In the genomic region with DNA sequence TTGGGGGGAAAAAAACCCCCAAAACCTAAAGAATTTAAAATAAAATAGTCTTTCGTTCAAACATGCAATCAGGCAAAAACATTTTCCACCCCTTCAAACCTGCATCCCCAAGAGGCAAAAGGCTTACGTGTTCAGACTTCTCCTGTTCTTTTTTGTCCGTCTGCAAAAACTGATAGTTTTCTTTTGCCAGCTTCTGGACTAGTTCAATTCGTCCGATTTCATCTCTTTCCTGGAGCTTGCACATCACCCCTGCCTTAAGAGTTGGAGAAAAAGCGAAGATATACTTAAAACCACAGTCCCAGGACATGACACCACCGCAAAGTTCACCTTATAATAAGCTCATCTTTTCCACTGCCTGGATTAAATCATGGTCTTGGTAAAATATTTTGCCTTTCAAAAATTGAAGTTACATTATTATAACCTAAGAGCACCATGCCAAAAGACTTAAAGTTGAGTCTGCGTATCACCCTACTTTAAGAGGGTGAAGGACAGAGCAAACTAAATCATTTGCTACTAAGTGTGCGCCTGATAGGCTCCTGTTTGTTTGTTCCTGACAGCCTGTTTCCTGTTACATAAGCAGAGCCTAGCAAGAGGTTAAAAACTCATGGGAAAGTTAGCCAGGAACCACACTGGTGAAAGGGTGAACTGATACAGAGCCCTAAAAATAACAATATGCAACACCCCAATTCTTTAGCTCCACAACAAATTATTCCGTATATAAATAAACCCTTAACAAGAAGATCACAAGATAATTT, we compare ENCODE assay signal across 13 cellular contexts.
A peak's percentile ranks its signal among the peaks of the same experiment; 100 is the strongest.
DNase-seq lines count a peak whose midpoint lies in the region; ATAC-seq and TF ChIP-seq lines count a peak whose summit lies in the region.
"Had no signal": no experiment of that assay in that cellular context is flagged by ENCODE, and none has a peak within 500 bp of the region (broad histone marks: within the 10 kb centered on the region; RNA-seq: fewer than 3 reads in every experiment).

No MANE protein-coding gene starts in this region.

- intact Hi-C loops in psoas muscle (cut with DNase I) (no loop called here), vagina (cut with DNase I) (no loop called here)
- intact Hi-C loops in activated CD8-positive, alpha-beta T cell treated with anti-CD3 and anti-CD28 coated beads for 36 hours (cut with micrococcal nuclease) = no loop called here

- H3K4me1 ChIP-seq in right atrium auricular region (peaks cover 0 to 37% of the 10 kb centered on the region in 2 donors), psoas muscle (no peaks in the 10 kb centered on the region), vagina (peaks cover 6% of the 10 kb centered on the region)

- POLR2A ChIA-PET in activated CD8-positive, alpha-beta T cell treated with anti-CD3 and anti-CD28 coated beads for 36 hours (lab: Charles Lee) = no interaction called here

- H3K4me3 ChIP-seq in coronary artery = peak overlapping the region; percentile 73
- H3K4me3 ChIP-seq in right atrium auricular region = peak overlapping the region; percentile 38 to 43
- H3K4me3 ChIP-seq in psoas muscle = peak overlapping the region; percentile 56
- H3K4me3 ChIP-seq in vagina = peak overlapping the region in 1 of 2 donors; percentile 33
- H3K4me3 ChIP-seq: BLaER1 had no signal

- peaks cover 4% of the 10 kb centered on the region for H3K27me3 Mint-ChIP-seq in activated CD8-positive, alpha-beta T cell treated with anti-CD3 and anti-CD28 coated beads for 36 hours
- peaks cover 8% of the 10 kb centered on the region for H3K27me3 Mint-ChIP-seq in stimulated activated memory B cell treated with anti-CD40 and anti-IgM and Interleukin-4, amounts not matched to agents 10 μg/mL and 1 μg/mL and 100 μg/mL, for 72 hours
- H3K27me3 Mint-ChIP-seq: activated B cell treated with CpG ODN at 0.5 μM for 24 hours had no signal

- WGBS in psoas muscle, 3 donors = 55 to 61% (median 55%) methylated on average over 10 of the region's 10 CpGs

- CTCF ChIA-PET in activated CD8-positive, alpha-beta T cell treated with anti-CD3 and anti-CD28 coated beads for 36 hours (lab: Charles Lee) = no interaction called here

- ATAC-seq in psoas muscle = no peak
- ATAC-seq in activated CD8-positive, alpha-beta T cell treated with anti-CD3 and anti-CD28 coated beads for 36 hours = no peak
- ATAC-seq in stimulated activated memory B cell treated with anti-CD40 and anti-IgM and Interleukin-4, amounts not matched to agents 10 μg/mL and 1 μg/mL and 100 μg/mL, for 72 hours = no peak

- no peak overlapping the region for H3K27ac Mint-ChIP-seq in activated CD8-positive, alpha-beta T cell treated with anti-CD3 and anti-CD28 coated beads for 36 hours
- no peak overlapping the region for H3K27ac Mint-ChIP-seq in stimulated activated memory B cell treated with anti-CD40 and anti-IgM and Interleukin-4, amounts not matched to agents 10 μg/mL and 1 μg/mL and 100 μg/mL, for 72 hours
- H3K27ac Mint-ChIP-seq: activated B cell treated with CpG ODN at 0.5 μM for 24 hours; activated T-cell treated with anti-CD3 and anti-CD28 coated beads, Interleukin-2, amount 50 U/mL, for 24 hours had no signal

- H3K9me3 ChIP-seq in right atrium auricular region (no peaks in the 10 kb centered on the region), psoas muscle (no peaks in the 10 kb centered on the region), vagina (no peaks in the 10 kb centered on the region)

- H3K4me1 Mint-ChIP-seq in activated CD8-positive, alpha-beta T cell treated with anti-CD3 and anti-CD28 coated beads for 36 hours (ENCODE audit: low read depth) = no peaks in the 10 kb centered on the region
- no peaks in the 10 kb centered on the region for H3K4me1 Mint-ChIP-seq in stimulated activated memory B cell treated with anti-CD40 and anti-IgM and Interleukin-4, amounts not matched to agents 10 μg/mL and 1 μg/mL and 100 μg/mL, for 72 hours
- H3K4me1 Mint-ChIP-seq: activated B cell treated with CpG ODN at 0.5 μM for 24 hours had no signal

- DNase-seq in coronary artery (ENCODE audit: low spot score) (no peak), right atrium auricular region (ENCODE audit: low spot score) (no peak), psoas muscle (no peak), vagina (ENCODE audit: extremely low spot score in 2 of 2) (no peak), DMS 273 treated with DMSO at 0.1 percent for 48 hours (lab: John Stamatoyannopoulos, UW) (no peak)
- no peak for DNase-seq in activated CD8-positive, alpha-beta T cell treated with anti-CD3 and anti-CD28 coated beads for 36 hours
- DNase-seq: activated B cell treated with CpG ODN at 0.5 μM for 24 hours; activated T-cell treated with anti-CD3 and anti-CD28 coated beads, Interleukin-2, amount 50 U/mL, for 24 hours; effector memory CD4-positive, alpha-beta T cell; mammary epithelial cell; stimulated activated CD8-positive, alpha-beta memory T cell treated with anti-CD3 and anti-CD28 coated beads, Interleukin-4, amount 100 ng/mL, for 48 hours had no signal

- H3K27me3 ChIP-seq in right atrium auricular region (no peaks in the 10 kb centered on the region), psoas muscle (ENCODE audit: insufficient read depth in 3 of 3, low read length in 2 of 3) (no peaks in the 10 kb centered on the region), vagina (no peaks in the 10 kb centered on the region)
- H3K27me3 ChIP-seq: BLaER1 had no signal

- H3K9me3 Mint-ChIP-seq in activated CD8-positive, alpha-beta T cell treated with anti-CD3 and anti-CD28 coated beads for 36 hours = no peaks in the 10 kb centered on the region
- H3K9me3 Mint-ChIP-seq in stimulated activated memory B cell treated with anti-CD40 and anti-IgM and Interleukin-4, amounts not matched to agents 10 μg/mL and 1 μg/mL and 100 μg/mL, for 72 hours = peaks cover 3% of the 10 kb centered on the region
- H3K9me3 Mint-ChIP-seq: activated T-cell treated with anti-CD3 and anti-CD28 coated beads, Interleukin-2, amount 50 U/mL, for 24 hours had no signal

- no peak for TF ChIP-seq POLR2A in vagina (IDR thresholded peaks at IDR 0.05)

- H3K27ac ChIP-seq in coronary artery (peak overlapping the region; percentile 80 to 84), right atrium auricular region (peak overlapping the region; percentile 67 to 72), psoas muscle (peak overlapping the region; percentile 67), vagina (peak overlapping the region; percentile 27)

- H3K4me3 Mint-ChIP-seq in activated CD8-positive, alpha-beta T cell treated with anti-CD3 and anti-CD28 coated beads for 36 hours = no peak overlapping the region
- H3K4me3 Mint-ChIP-seq in stimulated activated memory B cell treated with anti-CD40 and anti-IgM and Interleukin-4, amounts not matched to agents 10 μg/mL and 1 μg/mL and 100 μg/mL, for 72 hours = no peak overlapping the region
- H3K4me3 Mint-ChIP-seq: activated B cell treated with CpG ODN at 0.5 μM for 24 hours; activated T-cell treated with anti-CD3 and anti-CD28 coated beads, Interleukin-2, amount 50 U/mL, for 24 hours had no signal

- no peaks in the 10 kb centered on the region for H3K36me3 ChIP-seq in right atrium auricular region
- no peaks in the 10 kb centered on the region for H3K36me3 ChIP-seq in psoas muscle (ENCODE audit: insufficient read depth in 1 of 2, low read depth in 1 of 2)
- H3K36me3 ChIP-seq in vagina = no peaks in the 10 kb centered on the region

- H3K36me3 Mint-ChIP-seq in activated CD8-positive, alpha-beta T cell treated with anti-CD3 and anti-CD28 coated beads for 36 hours (ENCODE audit: low read depth) = no peaks in the 10 kb centered on the region
- H3K36me3 Mint-ChIP-seq in stimulated activated memory B cell treated with anti-CD40 and anti-IgM and Interleukin-4, amounts not matched to agents 10 μg/mL and 1 μg/mL and 100 μg/mL, for 72 hours = peaks cover 4% of the 10 kb centered on the region

- TF ChIP-seq CTCF in coronary artery (IDR thresholded peaks at IDR 0.05) = no peak
- TF ChIP-seq CTCF in right atrium auricular region (IDR thresholded peaks at IDR 0.05) = no peak
- no peak for TF ChIP-seq CTCF in psoas muscle (IDR thresholded peaks at IDR 0.05)
- no peak for TF ChIP-seq CTCF in vagina (IDR thresholded peaks at IDR 0.05)
- TF ChIP-seq CTCF in activated CD8-positive, alpha-beta T cell treated with anti-CD3 and anti-CD28 coated beads for 36 hours (IDR thresholded peaks at IDR 0.05) = no peak

Comparison
In these comparisons a context has a peak if more than half of its experiments do, and no peak if none do; other contexts are left out.
1. H3K27ac ChIP-seq: peak in every context shown above with its lines; median percentile 82 in coronary artery; 70 in right atrium auricular region; 67 in psoas muscle; 27 in vagina.